ENCODE assay signal across 18 cellular contexts in genomic region chr19:10862561-10863106, GRCh38. TPM values are rescaled to one million over a fixed set of nuclear protein-coding genes. Genes with fewer than 3 reads are reported as not detected.
DNase-seq lines count a peak whose midpoint lies in the region; ATAC-seq and TF ChIP-seq lines count a peak whose summit lies in the region.
"Had no signal": no experiment of that assay in that cellular context is flagged by ENCODE, and none has a peak within 500 bp of the region (broad histone marks: within the 10 kb centered on the region; RNA-seq: fewer than 3 reads in every experiment).

No MANE protein-coding gene starts in this region.

- no peak for TF ChIP-seq EP300 in upper lobe of left lung (IDR thresholded peaks at IDR 0.05)

- BruUV-seq in mammary epithelial cell (replicated peaks; lab: Mats Ljungman, UMichigan) = no TSS peak

- no peaks in the 10 kb centered on the region for H3K9me3 ChIP-seq in mammary epithelial cell (replicated peaks; ENCODE audit: insufficient read depth, low read length)
- no peaks in the 10 kb centered on the region for H3K9me3 ChIP-seq in upper lobe of left lung
- H3K9me3 ChIP-seq: ovary, spleen had no signal

- no peak for ATAC-seq in activated CD8-positive, alpha-beta T cell treated with anti-CD3 and anti-CD28 coated beads for 36 hours
- no peak for ATAC-seq in activated CD8-positive, alpha-beta T cell treated with anti-CD3 and anti-CD28 coated beads, Interleukin-2, amount 10 ng/mL, durations not matched to agents 7 days and 5 days
- peak in 1 of 2 donors; percentile 12 for ATAC-seq in upper lobe of left lung (ENCODE audit: low FRiP score in 2 of 2)
- ATAC-seq in HG02970 (IDR thresholded peaks at IDR 0.05; ENCODE audit: low FRiP score, unreplicated experiment) = no peak
- no peak for ATAC-seq in HG03571 (IDR thresholded peaks at IDR 0.05; ENCODE audit: unreplicated experiment)
- ATAC-seq: stimulated activated memory B cell treated with anti-CD40 and anti-IgM and Interleukin-4, amounts not matched to agents 10 μg/mL and 1 μg/mL and 100 μg/mL, for 72 hours had no signal

- no peak overlapping the region for H3K9ac ChIP-seq in mammary epithelial cell (ENCODE audit: insufficient read depth, low read length)

- H3K4me1 Mint-ChIP-seq in activated CD8-positive, alpha-beta T cell treated with anti-CD3 and anti-CD28 coated beads for 36 hours (ENCODE audit: low read depth) = peaks cover 5% of the 10 kb centered on the region
- H3K4me1 Mint-ChIP-seq in activated CD8-positive, alpha-beta T cell treated with anti-CD3 and anti-CD28 coated beads, Interleukin-2, amount 10 ng/mL, durations not matched to agents 7 days and 5 days (ENCODE audit: low read depth) = peaks cover 19% of the 10 kb centered on the region
- peaks cover 30% of the 10 kb centered on the region for H3K4me1 Mint-ChIP-seq in nephron progenitor cell

- no peak overlapping the region for H3K4me3 Mint-ChIP-seq in activated CD8-positive, alpha-beta T cell treated with anti-CD3 and anti-CD28 coated beads for 36 hours
- H3K4me3 Mint-ChIP-seq in activated CD8-positive, alpha-beta T cell treated with anti-CD3 and anti-CD28 coated beads, Interleukin-2, amount 10 ng/mL, durations not matched to agents 7 days and 5 days = no peak overlapping the region
- no peak overlapping the region for H3K4me3 Mint-ChIP-seq in nephron progenitor cell
- H3K4me3 Mint-ChIP-seq: stimulated activated memory B cell treated with anti-CD40 and anti-IgM and Interleukin-4, amounts not matched to agents 10 μg/mL and 1 μg/mL and 100 μg/mL, for 72 hours had no signal

- H3K36me3 Mint-ChIP-seq in activated CD8-positive, alpha-beta T cell treated with anti-CD3 and anti-CD28 coated beads for 36 hours (ENCODE audit: low read depth) = no peaks in the 10 kb centered on the region
- no peaks in the 10 kb centered on the region for H3K36me3 Mint-ChIP-seq in activated CD8-positive, alpha-beta T cell treated with anti-CD3 and anti-CD28 coated beads, Interleukin-2, amount 10 ng/mL, durations not matched to agents 7 days and 5 days (ENCODE audit: low read depth)
- no peaks in the 10 kb centered on the region for H3K36me3 Mint-ChIP-seq in nephron progenitor cell (ENCODE audit: low read depth)
- H3K36me3 Mint-ChIP-seq: IgD-negative memory B cell; stimulated activated memory B cell treated with anti-CD40 and anti-IgM and Interleukin-4, amounts not matched to agents 10 μg/mL and 1 μg/mL and 100 μg/mL, for 72 hours had no signal

- H3K9me3 Mint-ChIP-seq in activated CD8-positive, alpha-beta T cell treated with anti-CD3 and anti-CD28 coated beads for 36 hours = no peaks in the 10 kb centered on the region
- H3K9me3 Mint-ChIP-seq in activated CD8-positive, alpha-beta T cell treated with anti-CD3 and anti-CD28 coated beads, Interleukin-2, amount 10 ng/mL, durations not matched to agents 7 days and 5 days (ENCODE audit: insufficient read depth) = no peaks in the 10 kb centered on the region
- no peaks in the 10 kb centered on the region for H3K9me3 Mint-ChIP-seq in nephron progenitor cell
- H3K9me3 Mint-ChIP-seq: activated T-helper 2 cell treated with anti-CD3 and anti-CD28 coated beads, Interferon-gamma antibody, Interleukin-2, Interleukin-4, amounts not matched to agents 10 μg/mL and 5 μg/mL and 100 μg/mL, durations not matched to agents 14 hours and 24 hours and 36 hours; IgD-negative memory B cell; stimulated activated memory B cell treated with anti-CD40 and anti-IgM and Interleukin-4, amounts not matched to agents 10 μg/mL and 1 μg/mL and 100 μg/mL, for 72 hours had no signal

- no peak overlapping the region for H3K27ac Mint-ChIP-seq in activated CD8-positive, alpha-beta T cell treated with anti-CD3 and anti-CD28 coated beads for 36 hours
- H3K27ac Mint-ChIP-seq in activated CD8-positive, alpha-beta T cell treated with anti-CD3 and anti-CD28 coated beads, Interleukin-2, amount 10 ng/mL, durations not matched to agents 7 days and 5 days = no peak overlapping the region
- peak overlapping the region; percentile 68 for H3K27ac Mint-ChIP-seq in nephron progenitor cell
- H3K27ac Mint-ChIP-seq: stimulated activated memory B cell treated with anti-CD40 and anti-IgM and Interleukin-4, amounts not matched to agents 10 μg/mL and 1 μg/mL and 100 μg/mL, for 72 hours had no signal

- peak overlapping the region; percentile 8 for H3K4me2 ChIP-seq in mammary epithelial cell (ENCODE audit: insufficient read depth, low read depth, low read length)

- peaks cover 4% of the 10 kb centered on the region for H3K4me1 ChIP-seq in mammary epithelial cell (ENCODE audit: insufficient read depth, low read length)
- H3K4me1 ChIP-seq in upper lobe of left lung = peaks cover 9 to 13% (median 12%) of the 10 kb centered on the region in 4 donors

- dilution Hi-C loops in mammary epithelial cell (cut with HindIII; ENCODE audit: low sequenced_read_pairs) = no loop called here

- no peak overlapping the region for H3K27ac ChIP-seq in mammary epithelial cell (ENCODE audit: insufficient read depth, low read depth, low read length)
- peak overlapping the region; percentile 53 to 74 (median 63) for H3K27ac ChIP-seq in upper lobe of left lung
- H3K27ac ChIP-seq: C4-2B, coronary artery, spleen had no signal

- peak overlapping the region; percentile 62 for H2AFZ ChIP-seq in mammary epithelial cell (ENCODE audit: low read depth, low read length)

- H3K27me3 Mint-ChIP-seq in activated CD8-positive, alpha-beta T cell treated with anti-CD3 and anti-CD28 coated beads for 36 hours = no peaks in the 10 kb centered on the region
- no peaks in the 10 kb centered on the region for H3K27me3 Mint-ChIP-seq in activated CD8-positive, alpha-beta T cell treated with anti-CD3 and anti-CD28 coated beads, Interleukin-2, amount 10 ng/mL, durations not matched to agents 7 days and 5 days (ENCODE audit: low read depth)
- H3K27me3 Mint-ChIP-seq in nephron progenitor cell (ENCODE audit: low read depth, poor library complexity) = peaks cover 2% of the 10 kb centered on the region
- H3K27me3 Mint-ChIP-seq: IgD-negative memory B cell; stimulated activated memory B cell treated with anti-CD40 and anti-IgM and Interleukin-4, amounts not matched to agents 10 μg/mL and 1 μg/mL and 100 μg/mL, for 72 hours had no signal

- WGBS in mammary epithelial cell (ENCODE audit: low coverage, missing lambda C conversion rate) = 100% methylated on average over 3 of the region's 6 CpGs
- 75 to 76% methylated on average over 6 of the region's 6 CpGs for WGBS in upper lobe of left lung, 2 donors

- CTCF ChIA-PET in activated CD8-positive, alpha-beta T cell treated with anti-CD3 and anti-CD28 coated beads for 36 hours (lab: Charles Lee) = interaction anchor here (0.9 to 4.1 kb wide), 6 partner anchors 20 to 145 kb away, joined by 3 to 87 read pairs (median 10); partner anchors contain the start of gene DNM2
- CTCF ChIA-PET in activated CD8-positive, alpha-beta T cell treated with anti-CD3 and anti-CD28 coated beads, Interleukin-2, amount 10 ng/mL, durations not matched to agents 7 days and 5 days (lab: Charles Lee) = interaction anchor here (2.0 to 12.8 kb wide), 3 partner anchors 12 to 144 kb away, joined by 4 to 195 read pairs (median 8); partner anchors contain the start of gene DNM2
- CTCF ChIA-PET in mammary epithelial cell (lab: Charles Lee; ENCODE audit: low non-redundant PET) = no interaction called here

- peak; percentile 7 for TF ChIP-seq CTCF in activated CD8-positive, alpha-beta T cell treated with anti-CD3 and anti-CD28 coated beads for 36 hours (IDR thresholded peaks at IDR 0.05)
- TF ChIP-seq CTCF in mammary epithelial cell (conservative IDR thresholded peaks at IDR 0.05 in 1 of 2, IDR thresholded peaks at IDR 0.05 in 1 of 2; ENCODE audit: extremely low read depth in 1 of 2, insufficient read depth in 1 of 2, low read depth in 1 of 2, low read length in 2 of 2) (no peak), nephron progenitor cell (IDR thresholded peaks at IDR 0.05) (no peak), upper lobe of left lung (IDR thresholded peaks at IDR 0.05) (no peak)

- DNase-seq in activated CD8-positive, alpha-beta T cell treated with anti-CD3 and anti-CD28 coated beads for 36 hours = no peak
- DNase-seq in activated CD8-positive, alpha-beta T cell treated with anti-CD3 and anti-CD28 coated beads, Interleukin-2, amount 10 ng/mL, durations not matched to agents 7 days and 5 days = no peak
- DNase-seq in mammary epithelial cell (no peak), nephron progenitor cell (no peak), upper lobe of left lung (no peak), NOMO-1 treated with dmso at 0.1 percent for 144 hours (lab: John Stamatoyannopoulos, UW; ENCODE audit: unreplicated experiment) (no peak)
- DNase-seq: HCEC 1CT, midbrain, NCI-H69, spleen had no signal

- no peaks in the 10 kb centered on the region for H4K20me1 ChIP-seq in mammary epithelial cell (ENCODE audit: insufficient read depth, low read length)

- no peak for TF ChIP-seq POLR2A in upper lobe of left lung (IDR thresholded peaks at IDR 0.05)

- H3K27me3 ChIP-seq in mammary epithelial cell (ENCODE audit: insufficient read depth, low read length) (no peaks in the 10 kb centered on the region), upper lobe of left lung (no peaks in the 10 kb centered on the region)
- H3K27me3 ChIP-seq: ovary, spleen had no signal

- intact Hi-C loops in activated CD8-positive, alpha-beta T cell treated with anti-CD3 and anti-CD28 coated beads for 36 hours (cut with micrococcal nuclease) = loop anchor here (5.0 kb wide), 1 partner anchor 145 kb away; the partner anchor contains the start of gene DNM2
- intact Hi-C loops in mammary epithelial cell (cut with micrococcal nuclease) = loop anchor here (5.0 kb wide), 1 partner anchor 460 kb away; the partner anchor contains the start of gene CDC37

- in situ Hi-C loops in mammary epithelial cell (cut with MboI; ENCODE audit: low sequenced_read_pairs in 2 of 2) = loop anchor here (5.0 to 10.0 kb wide), 2 partner anchors 145 to 148 kb away; partner anchors contain the start of gene DNM2 (in 2 of the 2)

- no peaks in the 10 kb centered on the region for H3K79me2 ChIP-seq in mammary epithelial cell (ENCODE audit: insufficient read depth, low read length)

- H3K36me3 ChIP-seq in mammary epithelial cell (ENCODE audit: insufficient read depth, low read length) (no peaks in the 10 kb centered on the region), upper lobe of left lung (no peaks in the 10 kb centered on the region)
- H3K36me3 ChIP-seq: ovary had no signal

- no peak overlapping the region for H3K4me3 ChIP-seq in mammary epithelial cell (replicated peaks in 1 of 3; ENCODE audit: insufficient read depth in 1 of 3, low read depth in 2 of 3, low read length in 3 of 3)
- peak overlapping the region in 2 of 4 donors; percentile 19 to 29 for H3K4me3 ChIP-seq in upper lobe of left lung
- H3K4me3 ChIP-seq: coronary artery, ovary, spleen had no signal

- POLR2A ChIA-PET in activated CD8-positive, alpha-beta T cell treated with anti-CD3 and anti-CD28 coated beads for 36 hours (lab: Charles Lee) = interaction anchor here (0.6 kb wide), 1 partner anchor 50 kb away, joined by 3 read pairs; no protein-coding TSS in a partner anchor
- POLR2A ChIA-PET in activated CD8-positive, alpha-beta T cell treated with anti-CD3 and anti-CD28 coated beads, Interleukin-2, amount 10 ng/mL, durations not matched to agents 7 days and 5 days (lab: Charles Lee) = no interaction called here

RNA-seq across cellular contexts. Expression of gene CARM1, which starts 8.7 kb away (rescaled TPM):
- 10 to 100 TPM; 95.1 to 95.4 TPM for total RNA-seq in activated CD8-positive, alpha-beta T cell treated with anti-CD3 and anti-CD28 coated beads for 36 hours
- total RNA-seq in activated CD8-positive, alpha-beta T cell treated with anti-CD3 and anti-CD28 coated beads, Interleukin-2, amount 10 ng/mL, durations not matched to agents 7 days and 5 days = 10 to 100 TPM; 33.2 to 33.4 TPM
- total RNA-seq in mammary epithelial cell (10 to 100 TPM; 29.2 to 58.5 TPM), upper lobe of left lung (10 to 100 TPM; 19.0 to 30.6 (median 25.3) TPM)
- 56.7 TPM for polyA plus RNA-seq in mammary epithelial cell
- polyA minus RNA-seq in mammary epithelial cell = 38.8 TPM

RNA-seq across cellular contexts. Expression of gene C19orf38, which starts 14.4 kb away (rescaled TPM):
- 1 to 10 TPM; 1.2 to 1.3 TPM for total RNA-seq in activated CD8-positive, alpha-beta T cell treated with anti-CD3 and anti-CD28 coated beads for 36 hours
- total RNA-seq in activated CD8-positive, alpha-beta T cell treated with anti-CD3 and anti-CD28 coated beads, Interleukin-2, amount 10 ng/mL, durations not matched to agents 7 days and 5 days = 1 to 10 TPM; 1.1 to 2.2 TPM
- total RNA-seq in mammary epithelial cell (under 1 TPM; 0.33 to 0.50 TPM), upper lobe of left lung (10 to 100 TPM in 2 of 6 donors, 1 to 10 TPM in 4; 2.8 to 26.2 (median 6.8) TPM)
- 0.07 TPM for polyA plus RNA-seq in mammary epithelial cell
- polyA minus RNA-seq in mammary epithelial cell = not detected

RNA-seq across cellular contexts. Expression of gene TMED1, which starts 26.6 kb away (rescaled TPM):
- 10 to 100 TPM; 12.9 to 15.0 TPM for total RNA-seq in activated CD8-positive, alpha-beta T cell treated with anti-CD3 and anti-CD28 coated beads for 36 hours
- total RNA-seq in activated CD8-positive, alpha-beta T cell treated with anti-CD3 and anti-CD28 coated beads, Interleukin-2, amount 10 ng/mL, durations not matched to agents 7 days and 5 days = 10 to 100 TPM in 1 of 2 experiments, 1 to 10 TPM in 1; 9.3 to 11.2 TPM
- total RNA-seq in mammary epithelial cell (10 to 100 TPM; 21.3 to 26.7 TPM), upper lobe of left lung (10 to 100 TPM; 11.3 to 40.7 (median 25.1) TPM)
- 34.4 TPM for polyA plus RNA-seq in mammary epithelial cell
- polyA minus RNA-seq in mammary epithelial cell = 11.4 TPM
